19 cellular contexts compared by ENCODE assay signal in genomic region chr7:52547301-52547920, GRCh38.
DNase-seq lines count a peak whose midpoint lies in the region; TF ChIP-seq lines count a peak whose summit lies in the region.
"Had no signal": no experiment of that assay in that cellular context is flagged by ENCODE, and none has a peak within 500 bp of the region (broad histone marks: within the 10 kb centered on the region; RNA-seq: fewer than 3 reads in every experiment).

No MANE protein-coding gene starts in this region.

- H3K23ac ChIP-seq in neuronal stem cell (ENCODE audit: low read depth, low read length, poor library complexity): no peak overlapping the region

- no peak overlapping the region for H3K4me3 ChIP-seq in neuronal stem cell (ENCODE audit: low read length in 2 of 2)
- no peak overlapping the region for H3K4me3 ChIP-seq in thyroid gland (replicated peaks in 1 of 3)
- H3K4me3 ChIP-seq: HAP-1, K562, SJSA1 had no signal

- no peak for TF ChIP-seq CTCF in thyroid gland (IDR thresholded peaks at IDR 0.05)

- H3K9ac ChIP-seq in neuronal stem cell (ENCODE audit: low read depth, low read length, poor library complexity): no peak overlapping the region

- no peak overlapping the region for H2BK120ac ChIP-seq in neuronal stem cell (ENCODE audit: low read depth, low read length)

- H3K9me3 ChIP-seq in neuronal stem cell (replicated peaks in 1 of 2; ENCODE audit: control insufficient read depth in 2 of 2, insufficient read depth in 1 of 2, low read depth in 1 of 2, low read length in 2 of 2): peaks cover 2 to 6% of the 10 kb centered on the region in 2 donors
- H3K9me3 ChIP-seq in thyroid gland: no peaks in the 10 kb centered on the region
- H3K9me3 ChIP-seq: SJSA1 had no signal

- H3K4me2 ChIP-seq in neuronal stem cell (ENCODE audit: insufficient read depth, low read length, poor library complexity, severe bottlenecking): no peak overlapping the region

- H3K36me3 ChIP-seq in neuronal stem cell (replicated peaks in 1 of 2; ENCODE audit: control insufficient read depth in 2 of 2, insufficient read depth in 2 of 2, low read length in 2 of 2) (no peaks in the 10 kb centered on the region), thyroid gland (no peaks in the 10 kb centered on the region)
- H3K36me3 ChIP-seq: HAP-1, SJSA1 had no signal

- no peak overlapping the region for H3K18ac ChIP-seq in neuronal stem cell (ENCODE audit: low read length)

- no peak overlapping the region for H2BK12ac ChIP-seq in neuronal stem cell (ENCODE audit: low read length)

- H2AFZ ChIP-seq in neuronal stem cell (ENCODE audit: low read length): peak overlapping the region; percentile 41

- no CpG with 5 or more reads among the region's 8 CpGs for WGBS in neuronal stem cell (ENCODE audit: extremely low coverage in 2 of 2, insufficient read length in 2 of 2, insufficient replicate concordance in 1 of 2), 2 donors
- WGBS in thyroid gland, 2 donors: 74 to 78% methylated on average over 8 of the region's 8 CpGs

- DNase-seq in NCI-H1105 treated with DMSO at 0.1 percent for 48 hours (lab: John Stamatoyannopoulos, UW) (peak; percentile 15), NCI-H1105 (lab: John Stamatoyannopoulos, UW) (no peak), HT-29 (ENCODE audit: low spot score) (peak; percentile 19), SW480 (ENCODE audit: low spot score) (peak; percentile 23), neuronal stem cell (ENCODE audit: low spot score) (no peak), NCI-H187 treated with DMSO at 0.1 percent for 48 hours (lab: John Stamatoyannopoulos, UW) (no peak), thyroid gland (no peak)
- DNase-seq in activated CD4-positive, alpha-beta T cell treated with anti-CD3 and anti-CD28 coated beads, Interleukin-2, amount 50 U/mL, for 1 hour: no peak
- DNase-seq: CD8-positive, alpha-beta T cell; EL; NCI-H146; NCI-H2081 treated with DMSO at 0.1 percent for 48 hours; NCI-H226; NCI-H526 treated with DMSO at 0.1 percent for 48 hours; SW 1271 had no signal

- TF ChIP-seq POLR2A in thyroid gland (IDR thresholded peaks at IDR 0.05): no peak

- H2BK5ac ChIP-seq in neuronal stem cell (ENCODE audit: low read length): no peak overlapping the region

- H3K27ac ChIP-seq in neuronal stem cell (replicated peaks; ENCODE audit: low read length): no peak overlapping the region
- H3K27ac ChIP-seq in thyroid gland: no peak overlapping the region
- H3K27ac ChIP-seq: 22Rv1, SJSA1 had no signal

- no peaks in the 10 kb centered on the region for H3K79me1 ChIP-seq in neuronal stem cell (ENCODE audit: low read depth, low read length)

- H4K91ac ChIP-seq in neuronal stem cell (ENCODE audit: low read depth, low read length, poor library complexity): no peak overlapping the region

- H3K4ac ChIP-seq in neuronal stem cell (ENCODE audit: low read length): no peak overlapping the region

- H4K8ac ChIP-seq in neuronal stem cell (ENCODE audit: low read depth, low read length): no peak overlapping the region

- H3K14ac ChIP-seq in neuronal stem cell (ENCODE audit: low read length): no peak overlapping the region

- no peak overlapping the region for H2AK5ac ChIP-seq in neuronal stem cell (ENCODE audit: low read depth, low read length)

- H3K27me3 ChIP-seq in neuronal stem cell (ENCODE audit: control insufficient read depth in 3 of 3, insufficient read depth in 3 of 3, low read depth in 1 of 3, low read length in 3 of 3): no peaks in the 10 kb centered on the region
- no peaks in the 10 kb centered on the region for H3K27me3 ChIP-seq in thyroid gland
- H3K27me3 ChIP-seq: SJSA1 had no signal

- no peak overlapping the region for H2BK15ac ChIP-seq in neuronal stem cell (ENCODE audit: low read length)

- H3K4me1 ChIP-seq in neuronal stem cell (ENCODE audit: control insufficient read depth in 2 of 2, insufficient read depth in 1 of 2, low read depth in 1 of 2, low read length in 2 of 2) (no peaks in the 10 kb centered on the region), thyroid gland (no peaks in the 10 kb centered on the region)
- H3K4me1 ChIP-seq: SJSA1 had no signal

- intact Hi-C loops in thyroid gland (cut with DNase I): no loop called here

Comparison
In these comparisons a context has a peak if more than half of its experiments do, and no peak if none do; other contexts are left out.
1. DNase-seq: peak in NCI-H1105 treated with DMSO at 0.1 percent for 48 hours (single experiment), HT-29 (single experiment) and SW480 (single experiment); none in NCI-H1105 (single experiment), neuronal stem cell (single experiment), activated CD4-positive, alpha-beta T cell treated with anti-CD3 and anti-CD28 coated beads, Interleukin-2, amount 50 U/mL, for 1 hour (single experiment), NCI-H187 treated with DMSO at 0.1 percent for 48 hours (single experiment) and thyroid gland (0 of 2).